In genomic region chr12:22709292-22709691, GRCh38 we compare ENCODE assay signal across 8 cellular contexts.
A peak's percentile ranks its signal among the peaks of the same experiment; 100 is the strongest.
DNase-seq lines count a peak whose midpoint lies in the region; ATAC-seq, FAIRE-seq and TF ChIP-seq lines count a peak whose summit lies in the region.

No MANE protein-coding gene starts in this region.

- intact Hi-C loops in IMR-90 (cut with micrococcal nuclease) = no loop called here
- intact Hi-C loops in thyroid gland (cut with DNase I) = no loop called here

- H4K91ac ChIP-seq in IMR-90 (ENCODE audit: insufficient read depth, low read depth, low read length) = no peak overlapping the region

- no peak overlapping the region for H2BK120ac ChIP-seq in IMR-90 (ENCODE audit: low read depth, low read length)

- no peak overlapping the region for H3K56ac ChIP-seq in IMR-90 (ENCODE audit: extremely low read depth, insufficient read depth, low read length)

- no peak overlapping the region for H2AK5ac ChIP-seq in IMR-90 (ENCODE audit: low read depth, low read length)

- H3K27me3 ChIP-seq in IMR-90 (ENCODE audit: control insufficient read depth, insufficient read depth, low read length) (peaks cover 4% of the 10 kb centered on the region; the same call in 1 of the 2 replicates), RWPE2 (ENCODE audit: insufficient read depth, poor library complexity, severe bottlenecking) (no peaks in the 10 kb centered on the region), kidney epithelial cell (ENCODE audit: control insufficient read depth, insufficient read depth, low read length) (no peaks in the 10 kb centered on the region), small intestine (ENCODE audit: control insufficient read depth in 2 of 2, insufficient read depth in 2 of 2, low read length in 2 of 2) (no peaks in the 10 kb centered on the region), thyroid gland (no peaks in the 10 kb centered on the region)

- no peak overlapping the region for H2BK15ac ChIP-seq in IMR-90 (ENCODE audit: low read depth, low read length)

- no peak overlapping the region for H3K4ac ChIP-seq in IMR-90 (ENCODE audit: low read depth, low read length)

- peak; percentile 29; the same call in 1 of the 2 replicates for TF ChIP-seq CTCF in IMR-90 (conservative IDR thresholded peaks at IDR 0.05; ENCODE audit: low read depth, low read length)
- TF ChIP-seq CTCF in RWPE2 (IDR thresholded peaks at IDR 0.05; ENCODE audit: poor library complexity, severe bottlenecking) = peak; percentile 27
- peak; percentile 39 for TF ChIP-seq CTCF in kidney epithelial cell (IDR thresholded peaks at IDR 0.05; ENCODE audit: insufficient read depth, low read length, poor library complexity, severe bottlenecking)
- TF ChIP-seq CTCF in thyroid gland (IDR thresholded peaks at IDR 0.05) = peak in 3 of 6 experiments; percentile 14 to 41 (median 21)

- POLR2A ChIA-PET in IMR-90 (lab: Charles Lee; ENCODE audit: unreplicated experiment) = no interaction called here

- H3K4me3 ChIP-seq in IMR-90 (ENCODE audit: insufficient read depth, low read depth, low read length) = no peak overlapping the region
- H3K4me3 ChIP-seq in RWPE2 (ENCODE audit: severe bottlenecking) = no peak overlapping the region
- no peak overlapping the region for H3K4me3 ChIP-seq in kidney epithelial cell (ENCODE audit: low read depth, low read length)
- no peak overlapping the region for H3K4me3 ChIP-seq in small intestine (ENCODE audit: low read depth in 1 of 2, low read length in 2 of 2)
- H3K4me3 ChIP-seq in thyroid gland (replicated peaks in 1 of 3) = no peak overlapping the region

- H2BK5ac ChIP-seq in IMR-90 (ENCODE audit: low read depth, low read length, poor library complexity, severe bottlenecking) = no peak overlapping the region

- H4K8ac ChIP-seq in IMR-90 (ENCODE audit: low read depth in 2 of 2, low read length in 2 of 2) = no peak overlapping the region

- H3K4me1 ChIP-seq in IMR-90 (ENCODE audit: control insufficient read depth, insufficient read depth, low read length) (no peaks in the 10 kb centered on the region), RWPE2 (ENCODE audit: insufficient read depth, poor library complexity, severe bottlenecking) (no peaks in the 10 kb centered on the region), small intestine (ENCODE audit: control insufficient read depth in 2 of 2, insufficient read depth in 1 of 2, low read depth in 1 of 2, low read length in 1 of 2) (no peaks in the 10 kb centered on the region), thyroid gland (no peaks in the 10 kb centered on the region)

- TF ChIP-seq RAD21 in IMR-90 (IDR thresholded peaks at IDR 0.05; ENCODE audit: low read length) = peak; percentile 31; the same call in 1 of the 2 replicates

- H3K9ac ChIP-seq in IMR-90 (ENCODE audit: low read depth, low read length) = no peak overlapping the region

- peak; percentile 62 for ATAC-seq in GM18873 (IDR thresholded peaks at IDR 0.05; ENCODE audit: low FRiP score, unreplicated experiment)
- no peak for ATAC-seq in IMR-90 (ENCODE audit: low read depth)
- ATAC-seq in RWPE2 (ENCODE audit: low read depth) = no peak

- H3K14ac ChIP-seq in IMR-90 (replicated peaks; ENCODE audit: low read depth, low read length) = no peak overlapping the region

- H3K36me3 ChIP-seq in IMR-90 (ENCODE audit: control insufficient read depth, insufficient read depth, low read length) = no peaks in the 10 kb centered on the region
- no peaks in the 10 kb centered on the region for H3K36me3 ChIP-seq in RWPE2 (ENCODE audit: low read depth)
- no peaks in the 10 kb centered on the region for H3K36me3 ChIP-seq in kidney epithelial cell (ENCODE audit: control insufficient read depth, insufficient read depth, low read length)
- no peaks in the 10 kb centered on the region for H3K36me3 ChIP-seq in small intestine (ENCODE audit: control insufficient read depth in 2 of 2, insufficient read depth in 2 of 2, low read length in 2 of 2)
- H3K36me3 ChIP-seq in thyroid gland = no peaks in the 10 kb centered on the region

- no peaks in the 10 kb centered on the region for H3K79me1 ChIP-seq in IMR-90 (ENCODE audit: low read depth in 1 of 2, low read length in 2 of 2)

- H4K20me1 ChIP-seq in IMR-90 (ENCODE audit: insufficient read depth, low read length) = no peaks in the 10 kb centered on the region

- CTCF ChIA-PET in IMR-90 (lab: Yijun Ruan, JAX) = no interaction called here

- TF ChIP-seq POLR2A in IMR-90 (IDR thresholded peaks at IDR 0.05; ENCODE audit: low read depth, low read length) (no peak), thyroid gland (IDR thresholded peaks at IDR 0.05) (no peak)

- no peak for FAIRE-seq in small intestine (lab: Jason Lieb, UNC)

- DNase-seq in AG08396 (ENCODE audit: low spot score) (peak; percentile 15), IMR-90 (no peak), RWPE2 (ENCODE audit: low spot score) (no peak), kidney epithelial cell (ENCODE audit: low read depth) (no peak), small intestine (no peak), thyroid gland (no peak)
- no peak for DNase-seq in activated CD4-positive, alpha-beta T cell treated with anti-CD3 and anti-CD28 coated beads for 1 hour

- H3K9me3 ChIP-seq in IMR-90 (ENCODE audit: control insufficient read depth, insufficient read depth, low read length) = no peaks in the 10 kb centered on the region
- H3K9me3 ChIP-seq in RWPE2 (ENCODE audit: severe bottlenecking) = no peaks in the 10 kb centered on the region
- H3K9me3 ChIP-seq in small intestine (ENCODE audit: control insufficient read depth, low read depth) = no peaks in the 10 kb centered on the region
- no peaks in the 10 kb centered on the region for H3K9me3 ChIP-seq in thyroid gland

- no peak overlapping the region for H3K23ac ChIP-seq in IMR-90 (ENCODE audit: low read depth, low read length)

- no TSS peak for BruUV-seq in IMR-90 (replicated peaks; lab: Mats Ljungman, UMichigan)

- no CpG with 5 or more reads among the region's 5 CpGs for WGBS in IMR-90 (ENCODE audit: extremely low coverage in 2 of 2, insufficient read length in 1 of 2), 2 experiments
- 28 to 35% (median 32%) methylated on average over 5 of the region's 5 CpGs for WGBS in small intestine, 3 donors
- WGBS in thyroid gland, 2 donors = 38 to 39% methylated on average over 5 of the region's 5 CpGs

- no peak overlapping the region for H2AFZ ChIP-seq in IMR-90 (replicated peaks; ENCODE audit: low read length, poor library complexity)

- no peak overlapping the region for H2AK9ac ChIP-seq in IMR-90 (replicated peaks; ENCODE audit: low read depth, low read length, poor library complexity)

- H3K27ac ChIP-seq in IMR-90 (ENCODE audit: insufficient read depth, low read length) (no peak overlapping the region), RWPE2 (ENCODE audit: poor library complexity, severe bottlenecking) (no peak overlapping the region), small intestine (ENCODE audit: low read depth in 1 of 2, low read length in 1 of 2) (no peak overlapping the region), thyroid gland (no peak overlapping the region)

- H3K9me1 ChIP-seq in IMR-90 (ENCODE audit: insufficient read depth, low read length) = no peaks in the 10 kb centered on the region

- no peak overlapping the region for H3K18ac ChIP-seq in IMR-90 (ENCODE audit: low read depth, low read length)

- dilution Hi-C loops in IMR-90 (cut with HindIII; ENCODE audit: low sequenced_read_pairs, unreplicated experiment) = no loop called here

- no peak overlapping the region for H4K5ac ChIP-seq in IMR-90 (ENCODE audit: low read depth, low read length)

- H3K4me2 ChIP-seq in IMR-90 (ENCODE audit: low read depth, low read length) = peak overlapping the region; percentile 9; the same call in 1 of the 2 replicates

- no peak overlapping the region for H2BK20ac ChIP-seq in IMR-90 (ENCODE audit: low read depth, low read length)

- in situ Hi-C loops in IMR-90 (cut with MboI; ENCODE audit: low sequenced_read_pairs) = no loop called here

TF ChIP-seq in IMR-90, 13 proteins besides CTCF, POLR2A, EP300 and RAD21:
- TF ChIP-seq MXI1 (IDR thresholded peaks at IDR 0.05; ENCODE audit: borderline replicate concordance, low read depth, low read length) (no peak), RCOR1 (IDR thresholded peaks at IDR 0.05; ENCODE audit: insufficient replicate concordance, low read length) (no peak), CEBPB (IDR thresholded peaks at IDR 0.05; ENCODE audit: low read depth, low read length) (no peak), USF2 (IDR thresholded peaks at IDR 0.05; ENCODE audit: low read depth, low read length) (no peak), MAFK (IDR thresholded peaks at IDR 0.05; ENCODE audit: low read depth, low read length) (no peak), CHD1 (IDR thresholded peaks at IDR 0.05; ENCODE audit: low read depth, low read length) (no peak), MAZ (IDR thresholded peaks at IDR 0.05; ENCODE audit: borderline replicate concordance, low read depth, low read length) (no peak), BHLHE40 (IDR thresholded peaks at IDR 0.05; ENCODE audit: low read depth, low read length) (no peak)
TF ChIP-seq in IMR-90: peak in this region for 0.
